Comparison of ENCODE assay signal across 11 cellular contexts in the genomic region with DNA sequence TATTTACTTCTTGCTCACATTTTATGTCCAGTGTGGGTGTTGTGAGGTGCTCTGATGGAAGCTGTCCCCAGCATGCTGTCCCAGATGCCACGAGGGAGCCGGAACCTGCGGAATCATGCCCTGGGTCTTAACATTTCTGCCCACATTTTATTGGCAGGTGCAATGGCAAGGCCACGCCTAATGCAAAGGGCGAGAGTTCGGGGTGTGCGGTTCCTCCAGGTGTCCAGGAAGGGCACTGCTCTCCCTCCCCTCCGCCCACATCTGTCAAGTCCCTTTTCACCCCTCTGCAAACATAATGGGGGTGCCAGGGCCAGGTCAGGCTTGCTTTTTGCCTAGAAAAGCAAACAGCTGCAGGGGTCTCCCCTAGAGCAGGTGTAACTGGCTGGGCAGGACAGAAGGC. TPM values are rescaled to one million over a fixed set of nuclear protein-coding genes. Genes with fewer than 3 reads are reported as not detected.
A peak's percentile ranks its signal among the peaks of the same experiment; 100 is the strongest.
DNase-seq lines count a peak whose midpoint lies in the region; ATAC-seq and TF ChIP-seq lines count a peak whose summit lies in the region.
"Had no signal": no experiment of that assay in that cellular context is flagged by ENCODE, and none has a peak within 500 bp of the region (broad histone marks: within the 10 kb centered on the region; RNA-seq: fewer than 3 reads in every experiment).

No MANE protein-coding gene starts in this region.

- no peaks in the 10 kb centered on the region for H3K79me1 ChIP-seq in mesendoderm (ENCODE audit: low read length)

- H3K27me3 ChIP-seq in mesendoderm (ENCODE audit: insufficient read depth, low read length, poor library complexity): no peaks in the 10 kb centered on the region
- no peaks in the 10 kb centered on the region for H3K27me3 ChIP-seq in vagina

- no peak overlapping the region for H2AK5ac ChIP-seq in mesendoderm (ENCODE audit: low read length)

- no peak overlapping the region for H3K4me3 Mint-ChIP-seq in activated naive CD8-positive, alpha-beta T cell treated with anti-CD3 and anti-CD28 coated beads, Interleukin-2, amount 50 U/mL, for 24 hours

- H3K9ac ChIP-seq in mesendoderm (ENCODE audit: low read length): peak overlapping the region; percentile 85

- ATAC-seq in left ventricle myocardium superior: no peak
- no peak for ATAC-seq in Right ventricle myocardium inferior
- ATAC-seq in activated naive CD8-positive, alpha-beta T cell treated with anti-CD3 and anti-CD28 coated beads, Interleukin-2, amount 50 U/mL, for 24 hours: no peak
- ATAC-seq in HG02759 (IDR thresholded peaks at IDR 0.05; ENCODE audit: unreplicated experiment): no peak

- H4K8ac ChIP-seq in mesendoderm (ENCODE audit: low read depth, low read length): no peak overlapping the region

- no peaks in the 10 kb centered on the region for H3K27me3 Mint-ChIP-seq in activated naive CD8-positive, alpha-beta T cell treated with anti-CD3 and anti-CD28 coated beads, Interleukin-2, amount 50 U/mL, for 24 hours

- H3K27ac Mint-ChIP-seq in activated naive CD8-positive, alpha-beta T cell treated with anti-CD3 and anti-CD28 coated beads, Interleukin-2, amount 50 U/mL, for 24 hours: peak overlapping the region; percentile 59

- H3K4me1 ChIP-seq in mesendoderm (ENCODE audit: control insufficient read depth, low read depth, low read length): no peaks in the 10 kb centered on the region
- H3K4me1 ChIP-seq in vagina: peaks cover 22% of the 10 kb centered on the region

- no CpG with 5 or more reads among the region's 8 CpGs for WGBS in mesendoderm (ENCODE audit: extremely low coverage, insufficient coverage, low lambda C conversion rate)

- intact Hi-C loops in left ventricle myocardium superior (cut with micrococcal nuclease): no loop called here
- intact Hi-C loops in Right ventricle myocardium inferior (cut with DNase I): no loop called here
- intact Hi-C loops in vagina (cut with DNase I): no loop called here

- H2BK5ac ChIP-seq in mesendoderm (ENCODE audit: low read length): no peak overlapping the region

- TF ChIP-seq POLR2A in vagina (IDR thresholded peaks at IDR 0.05): no peak

- no peak overlapping the region for H3K4ac ChIP-seq in mesendoderm (ENCODE audit: low read depth, low read length)

- DNase-seq in left ventricle myocardium superior: peak; percentile 18
- DNase-seq in Right ventricle myocardium inferior (ENCODE audit: missing footprints): no peak
- no peak for DNase-seq in activated naive CD8-positive, alpha-beta T cell treated with anti-CD3 and anti-CD28 coated beads, Interleukin-2, amount 50 U/mL, for 24 hours
- no peak for DNase-seq in mesendoderm
- DNase-seq in vagina (ENCODE audit: extremely low spot score in 2 of 2): no peak
- DNase-seq in dermis blood vessel endothelial cell: no peak
- no peak for DNase-seq in iPS-NIHi11 (ENCODE audit: low spot score)
- DNase-seq: hippocampal formation, NCI-H1694, T1000 had no signal

- no peak overlapping the region for H3K18ac ChIP-seq in mesendoderm (ENCODE audit: low read length)

- TF ChIP-seq CTCF in vagina (IDR thresholded peaks at IDR 0.05): no peak

- peaks cover 26% of the 10 kb centered on the region for H3K4me1 Mint-ChIP-seq in activated naive CD8-positive, alpha-beta T cell treated with anti-CD3 and anti-CD28 coated beads, Interleukin-2, amount 50 U/mL, for 24 hours

- no peaks in the 10 kb centered on the region for H3K79me2 ChIP-seq in mesendoderm (ENCODE audit: control insufficient read depth, insufficient read depth, low read length)

- no peaks in the 10 kb centered on the region for H3K9me3 Mint-ChIP-seq in activated naive CD8-positive, alpha-beta T cell treated with anti-CD3 and anti-CD28 coated beads, Interleukin-2, amount 50 U/mL, for 24 hours

- H3K23ac ChIP-seq in mesendoderm (ENCODE audit: low read length): no peak overlapping the region

- H2BK120ac ChIP-seq in mesendoderm (ENCODE audit: low read depth, low read length): no peak overlapping the region

- no peak overlapping the region for H2BK15ac ChIP-seq in mesendoderm (replicated peaks; ENCODE audit: low read depth)

- no peaks in the 10 kb centered on the region for H3K9me3 ChIP-seq in vagina

- H3K27ac ChIP-seq in mesendoderm (ENCODE audit: low read depth, low read length) (no peak overlapping the region), vagina (peak overlapping the region; percentile 71)

- H3K36me3 ChIP-seq in mesendoderm (ENCODE audit: control insufficient read depth, insufficient read depth, low read length): peaks cover 4% of the 10 kb centered on the region
- H3K36me3 ChIP-seq in vagina: peaks cover 0 to 58% of the 10 kb centered on the region in 2 donors

- no peak overlapping the region for H3K56ac ChIP-seq in mesendoderm (ENCODE audit: low read length)

- no peak overlapping the region for H4K5ac ChIP-seq in mesendoderm (ENCODE audit: low read length)

- peaks cover 57% of the 10 kb centered on the region for H3K36me3 Mint-ChIP-seq in activated naive CD8-positive, alpha-beta T cell treated with anti-CD3 and anti-CD28 coated beads, Interleukin-2, amount 50 U/mL, for 24 hours (ENCODE audit: low read depth)

- H3K4me2 ChIP-seq in mesendoderm (ENCODE audit: low read length): peak overlapping the region; percentile 84

- H3K4me3 ChIP-seq in mesendoderm (ENCODE audit: low read length) (no peak overlapping the region), vagina (peak overlapping the region; percentile 46 to 54)

RNA-seq across cellular contexts. Expression of a gene that starts 16.4 kb away (rescaled TPM):
- total RNA-seq in left ventricle myocardium superior: 97.2 TPM
- 107 TPM for total RNA-seq in Right ventricle myocardium inferior
- 160 TPM for polyA plus RNA-seq in mesendoderm (2013, experiment 1 of 2)
- 164 TPM for polyA plus RNA-seq in mesendoderm (2013, experiment 2 of 2)
- 48.1 TPM for total RNA-seq in vagina
- 52.9 and 74.3 TPM in 2 replicates for total RNA-seq in dermis blood vessel endothelial cell

RNA-seq across cellular contexts. Expression of a gene that starts 16.7 kb away (rescaled TPM):
- 36.0 TPM for total RNA-seq in left ventricle myocardium superior
- total RNA-seq in Right ventricle myocardium inferior: 38.1 TPM
- polyA plus RNA-seq in mesendoderm (2013, experiment 1 of 2): 150 TPM
- 161 TPM for polyA plus RNA-seq in mesendoderm (2013, experiment 2 of 2)
- 52.3 TPM for total RNA-seq in vagina
- 76.4 and 86.7 TPM in 2 replicates for total RNA-seq in dermis blood vessel endothelial cell

RNA-seq across cellular contexts. Expression of a gene that starts 17.5 kb away (rescaled TPM):
- total RNA-seq in left ventricle myocardium superior (38.7 TPM), Right ventricle myocardium inferior (51.1 TPM), vagina (114 TPM), dermis blood vessel endothelial cell (464 and 901 TPM in 2 replicates)
- 49.0 TPM for polyA plus RNA-seq in mesendoderm (2013, experiment 1 of 2)
- 46.9 TPM for polyA plus RNA-seq in mesendoderm (2013, experiment 2 of 2)

RNA-seq across cellular contexts. Expression of a gene that starts 46.6 kb away (rescaled TPM):
- total RNA-seq in left ventricle myocardium superior (3.1 TPM), Right ventricle myocardium inferior (3.6 TPM), vagina (6.1 TPM), dermis blood vessel endothelial cell (5.5 and 6.8 TPM in 2 replicates)
- 5.1 TPM for polyA plus RNA-seq in mesendoderm (2013, experiment 1 of 2)
- polyA plus RNA-seq in mesendoderm (2013, experiment 2 of 2): 5.0 TPM

RNA-seq across cellular contexts. Expression of a gene that starts 46.7 kb away (rescaled TPM):
- total RNA-seq in left ventricle myocardium superior (19.8 TPM), Right ventricle myocardium inferior (18.9 TPM), vagina (23.8 TPM), dermis blood vessel endothelial cell (24.7 and 28.1 TPM in 2 replicates)
- polyA plus RNA-seq in mesendoderm (2013, experiment 1 of 2): 50.6 TPM
- 49.2 TPM for polyA plus RNA-seq in mesendoderm (2013, experiment 2 of 2)
